ENCODE assay signal across 1 cellular context in the genomic region with DNA sequence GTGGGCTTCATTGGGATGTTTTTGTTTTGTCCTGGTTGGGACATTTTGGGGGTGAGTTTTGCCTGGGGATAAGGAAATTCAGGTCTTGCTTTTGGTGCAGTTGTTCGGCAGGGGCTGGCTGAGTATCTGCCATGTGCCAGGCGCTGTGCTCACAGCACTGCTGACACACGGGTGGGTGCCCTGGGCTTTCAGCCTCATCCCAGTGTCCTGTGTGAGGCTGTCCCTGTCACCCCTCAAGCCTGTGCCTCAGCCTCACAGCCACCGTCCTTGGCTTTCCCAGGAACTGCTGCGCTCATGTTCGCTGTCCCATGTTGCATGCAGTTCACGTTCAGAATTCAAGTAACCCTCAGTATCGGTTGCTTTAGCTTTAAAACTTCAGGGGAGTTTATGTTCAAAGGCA.
TF ChIP-seq lines count a peak whose summit lies in the region.

No MANE protein-coding gene starts in this region.

TF ChIP-seq in IMR-90, 13 proteins besides CTCF, POLR2A, EP300 and RAD21:
- TF ChIP-seq MAZ (IDR thresholded peaks at IDR 0.05; ENCODE audit: borderline replicate concordance, low read depth, low read length) = no peak
- TF ChIP-seq MXI1 (IDR thresholded peaks at IDR 0.05; ENCODE audit: borderline replicate concordance, low read depth, low read length) = no peak
- TF ChIP-seq MAFK (IDR thresholded peaks at IDR 0.05; ENCODE audit: low read depth, low read length) = no peak
- no peak for TF ChIP-seq RFX5 (IDR thresholded peaks at IDR 0.05; ENCODE audit: low read depth, low read length)
- no peak for TF ChIP-seq CHD1 (IDR thresholded peaks at IDR 0.05; ENCODE audit: low read depth, low read length)
- no peak for TF ChIP-seq RCOR1 (IDR thresholded peaks at IDR 0.05; ENCODE audit: insufficient replicate concordance, low read length)
- no peak for TF ChIP-seq CEBPB (IDR thresholded peaks at IDR 0.05; ENCODE audit: low read depth, low read length)
- TF ChIP-seq, protein P1, sequence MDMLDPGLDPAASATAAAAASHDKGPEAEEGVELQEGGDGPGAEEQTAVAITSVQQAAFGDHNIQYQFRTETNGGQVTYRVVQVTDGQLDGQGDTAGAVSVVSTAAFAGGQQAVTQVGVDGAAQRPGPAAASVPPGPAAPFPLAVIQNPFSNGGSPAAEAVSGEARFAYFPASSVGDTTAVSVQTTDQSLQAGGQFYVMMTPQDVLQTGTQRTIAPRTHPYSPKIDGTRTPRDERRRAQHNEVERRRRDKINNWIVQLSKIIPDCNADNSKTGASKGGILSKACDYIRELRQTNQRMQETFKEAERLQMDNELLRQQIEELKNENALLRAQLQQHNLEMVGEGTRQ (IDR thresholded peaks at IDR 0.05; ENCODE audit: low read depth, low read length) = no peak
- no peak for TF ChIP-seq FOS (IDR thresholded peaks at IDR 0.05; ENCODE audit: low read depth, low read length)
- no peak for TF ChIP-seq BHLHE40 (IDR thresholded peaks at IDR 0.05; ENCODE audit: low read depth, low read length)
- no peak for TF ChIP-seq NFE2L2 (IDR thresholded peaks at IDR 0.05; ENCODE audit: low read depth, low read length)
- TF ChIP-seq SMC3 (IDR thresholded peaks at IDR 0.05; ENCODE audit: low read depth, low read length) = no peak
- TF ChIP-seq, protein P2, sequence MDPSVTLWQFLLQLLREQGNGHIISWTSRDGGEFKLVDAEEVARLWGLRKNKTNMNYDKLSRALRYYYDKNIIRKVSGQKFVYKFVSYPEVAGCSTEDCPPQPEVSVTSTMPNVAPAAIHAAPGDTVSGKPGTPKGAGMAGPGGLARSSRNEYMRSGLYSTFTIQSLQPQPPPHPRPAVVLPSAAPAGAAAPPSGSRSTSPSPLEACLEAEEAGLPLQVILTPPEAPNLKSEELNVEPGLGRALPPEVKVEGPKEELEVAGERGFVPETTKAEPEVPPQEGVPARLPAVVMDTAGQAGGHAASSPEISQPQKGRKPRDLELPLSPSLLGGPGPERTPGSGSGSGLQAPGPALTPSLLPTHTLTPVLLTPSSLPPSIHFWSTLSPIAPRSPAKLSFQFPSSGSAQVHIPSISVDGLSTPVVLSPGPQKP (IDR thresholded peaks at IDR 0.05; ENCODE audit: borderline replicate concordance, low read depth, low read length) = no peak
